ENCODE assay signal across 28 cellular contexts in the genomic region with DNA sequence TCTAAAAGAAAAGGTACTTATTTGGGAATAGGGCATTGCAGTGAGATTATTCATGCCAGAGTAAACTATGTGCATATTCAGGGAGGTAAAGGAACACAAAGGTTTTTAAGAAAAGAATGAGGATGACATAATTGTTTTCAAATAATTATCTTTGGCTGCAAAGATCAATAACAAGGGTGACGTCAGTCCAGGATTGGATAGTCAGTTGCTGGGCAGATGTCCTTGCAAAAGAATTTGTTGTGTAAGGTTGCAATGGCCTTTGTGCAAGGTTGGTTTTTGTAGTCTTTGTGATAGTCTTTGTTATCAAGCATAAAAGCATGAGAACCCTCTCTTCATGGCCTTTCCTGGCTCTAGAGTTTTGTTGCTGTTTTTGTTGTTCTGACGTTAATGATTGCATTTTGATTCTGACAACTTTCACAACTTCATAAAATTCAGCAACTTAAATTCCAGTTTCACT. TPM values are rescaled to one million over a fixed set of nuclear protein-coding genes. Genes with fewer than 3 reads are reported as not detected.
DNase-seq lines count a peak whose midpoint lies in the region; ATAC-seq, FAIRE-seq and TF ChIP-seq lines count a peak whose summit lies in the region.
"Had no signal": no experiment of that assay in that cellular context is flagged by ENCODE, and none has a peak within 500 bp of the region (broad histone marks: within the 10 kb centered on the region; RNA-seq: fewer than 3 reads in every experiment).

No MANE protein-coding gene starts in this region.

- no peak overlapping the region for H4K8ac ChIP-seq in IMR-90 (ENCODE audit: low read depth in 2 of 2, low read length in 2 of 2)

- H2AK9ac ChIP-seq in IMR-90 (replicated peaks; ENCODE audit: low read depth, low read length, poor library complexity) = no peak overlapping the region

- TF ChIP-seq CTCF in IMR-90 (conservative IDR thresholded peaks at IDR 0.05; ENCODE audit: low read depth, low read length) (no peak), K562 (IDR thresholded peaks at IDR 0.05 in 2 of 3, conservative IDR thresholded peaks at IDR 0.05 in 1 of 3; ENCODE audit: insufficient read depth in 2 of 3, low read depth in 1 of 3, low read length in 3 of 3) (no peak), liver (IDR thresholded peaks at IDR 0.05; ENCODE audit: low read depth, low read length, missing input control) (no peak)

- H4K20me1 ChIP-seq in GM23248 (ENCODE audit: insufficient read depth) = no peaks in the 10 kb centered on the region
- H4K20me1 ChIP-seq in IMR-90 (ENCODE audit: insufficient read depth, low read length) = no peaks in the 10 kb centered on the region
- H4K20me1 ChIP-seq in K562 (replicated peaks; ENCODE audit: control insufficient read depth, insufficient read depth, low read length) = no peaks in the 10 kb centered on the region
- H4K20me1 ChIP-seq: BLaER1 had no signal

- H3K4me2 ChIP-seq in GM23248 (ENCODE audit: unreplicated experiment) = no peak overlapping the region
- H3K4me2 ChIP-seq in IMR-90 (ENCODE audit: low read depth, low read length) = no peak overlapping the region
- no peak overlapping the region for H3K4me2 ChIP-seq in K562 (ENCODE audit: insufficient read depth, low read length)
- H3K4me2 ChIP-seq: BLaER1, hepatocyte had no signal

- no peak overlapping the region for H3K4ac ChIP-seq in IMR-90 (ENCODE audit: low read depth, low read length)

- H3K36me3 ChIP-seq in GM23248 (ENCODE audit: low read depth) (no peaks in the 10 kb centered on the region), IMR-90 (ENCODE audit: control insufficient read depth, insufficient read depth, low read length) (no peaks in the 10 kb centered on the region), K562 (ENCODE audit: control insufficient read depth, insufficient read depth, low read length) (no peaks in the 10 kb centered on the region), liver (ENCODE audit: control insufficient read depth in 4 of 4, insufficient read depth in 3 of 4, low read depth in 1 of 4, low read length in 3 of 4) (no peaks in the 10 kb centered on the region)
- H3K36me3 ChIP-seq: BLaER1, brain microvascular endothelial cell, ovary, transverse colon had no signal

- H3K23ac ChIP-seq in IMR-90 (ENCODE audit: low read depth, low read length) = no peak overlapping the region

- no peak overlapping the region; the same call in 1 of the 2 replicates for H3K56ac ChIP-seq in IMR-90 (ENCODE audit: extremely low read depth, insufficient read depth, low read length)

- ATAC-seq in IMR-90 (ENCODE audit: low read depth) (no peak), K562 (no peak), HG02970 (IDR thresholded peaks at IDR 0.05; ENCODE audit: low FRiP score, unreplicated experiment) (no peak)
- ATAC-seq: activated CD4-positive, alpha-beta T cell treated with anti-CD3 and anti-CD28 coated beads for 36 hours; activated CD8-positive, alpha-beta T cell treated with anti-CD3 and anti-CD28 coated beads for 36 hours; activated T-helper 17 cell treated with anti-CD3 and anti-CD28 coated beads, Interleukin-2, amount 50 U/mL, for 72 hours; left cardiac atrium; natural killer cell treated with Interleukin-12 subunit alpha and Interleukin-12 subunit beta and Interleukin-15 and Interleukin-18, amount 100 ng/mL, for 72 hours; stimulated activated memory B cell treated with anti-CD40 and anti-IgM and Interleukin-4, amounts not matched to agents 10 μg/mL and 1 μg/mL and 100 μg/mL, for 72 hours had no signal

- H3K27ac ChIP-seq in GM23248 (no peak overlapping the region), IMR-90 (ENCODE audit: insufficient read depth, low read length) (no peak overlapping the region), K562 (ENCODE audit: extremely low read depth, low read depth, low read length) (no peak overlapping the region), liver (ENCODE audit: low read depth in 1 of 2, low read length in 2 of 2) (peak overlapping the region in 1 of 2 donors; percentile 10)
- H3K27ac ChIP-seq: BLaER1, brain microvascular endothelial cell, hepatocyte, ovary, transverse colon had no signal

- H2BK20ac ChIP-seq in IMR-90 (ENCODE audit: low read depth, low read length) = no peak overlapping the region

- FAIRE-seq in K562 (lab: Jason Lieb, UNC) (no peak), H54 (lab: Jason Lieb, UNC) (no peak)
- FAIRE-seq: endothelial cell of umbilical vein, GM12891 had no signal

- no peak overlapping the region for H3K14ac ChIP-seq in IMR-90 (replicated peaks; ENCODE audit: low read depth, low read length)

- H2AFZ ChIP-seq in GM23248 = no peak overlapping the region
- no peak overlapping the region for H2AFZ ChIP-seq in IMR-90 (replicated peaks; ENCODE audit: low read length, poor library complexity)
- H2AFZ ChIP-seq in K562 (ENCODE audit: low read depth, low read length) = no peak overlapping the region
- H2AFZ ChIP-seq: hepatocyte had no signal

- WGBS in GM23248 (ENCODE audit: low coverage in 1 of 2, low lambda C conversion rate in 2 of 2, missing lambda C conversion rate in 2 of 2), 2 experiments = 26 to 44% methylated on average over 2 of the region's 2 CpGs
- WGBS in IMR-90 (ENCODE audit: extremely low coverage in 2 of 2, insufficient read length in 1 of 2), 2 experiments = 60% methylated on average over 1 of the region's 2 CpGs; no CpG with 5 or more reads in 1 of the 2 experiments
- WGBS in K562 (ENCODE audit: insufficient coverage, low coverage, missing lambda C conversion rate) = 10% methylated on average over 2 of the region's 2 CpGs
- WGBS in liver = 53% methylated on average over 2 of the region's 2 CpGs

- H3K79me2 ChIP-seq in GM23248 (ENCODE audit: insufficient read depth) (no peaks in the 10 kb centered on the region), K562 (ENCODE audit: control insufficient read depth, insufficient read depth, low read length) (no peaks in the 10 kb centered on the region)
- H3K79me2 ChIP-seq: hepatocyte had no signal

- H3K9me3 ChIP-seq in GM23248 (ENCODE audit: low read depth) (no peaks in the 10 kb centered on the region), IMR-90 (ENCODE audit: control insufficient read depth, insufficient read depth, low read length) (no peaks in the 10 kb centered on the region), K562 (replicated peaks; ENCODE audit: control insufficient read depth, insufficient read depth, low read depth, low read length) (no peaks in the 10 kb centered on the region), liver (ENCODE audit: control insufficient read depth in 4 of 4, low read length in 3 of 4) (no peaks in the 10 kb centered on the region)
- H3K9me3 ChIP-seq: BLaER1, ovary, transverse colon had no signal

- TF ChIP-seq POLR2A in IMR-90 (IDR thresholded peaks at IDR 0.05; ENCODE audit: low read depth, low read length) (no peak), K562 (conservative IDR thresholded peaks at IDR 0.05) (no peak), erythroblast (IDR thresholded peaks at IDR 0.05; ENCODE audit: low read length) (no peak), H54 (IDR thresholded peaks at IDR 0.05; ENCODE audit: low read depth, low read length) (no peak)

- H3K9me1 ChIP-seq in IMR-90 (ENCODE audit: insufficient read depth, low read length) = no peaks in the 10 kb centered on the region
- no peaks in the 10 kb centered on the region for H3K9me1 ChIP-seq in K562 (ENCODE audit: control insufficient read depth, insufficient read depth, low read length)

- POLR2A ChIA-PET in IMR-90 (lab: Charles Lee; ENCODE audit: unreplicated experiment) = no interaction called here
- POLR2A ChIA-PET in K562 (lab: Yijun Ruan, JAX) = interaction anchor here (0.7 kb wide), 1 partner anchor 9 kb away, joined by 3 read pairs; no protein-coding TSS in a partner anchor

- CTCF ChIA-PET in IMR-90 (lab: Yijun Ruan, JAX) (no interaction called here), K562 (lab: Yijun Ruan, JAX; ENCODE audit: low intra/inter-chr PET ratio) (no interaction called here)

- no peak overlapping the region for H2BK5ac ChIP-seq in IMR-90 (ENCODE audit: low read depth, low read length, poor library complexity, severe bottlenecking)

- peak; percentile 39 for DNase-seq in GM23248
- DNase-seq in IMR-90 = no peak
- DNase-seq in K562 (ENCODE audit: extremely low read depth in 1 of 4, low spot score in 3 of 4) = no peak
- DNase-seq in erythroblast (lab: John Stamatoyannopoulos, UW) = no peak
- DNase-seq in H54 (ENCODE audit: insufficient read length, low spot score) = no peak
- DNase-seq: activated CD4-positive, alpha-beta T cell treated with anti-CD3 and anti-CD28 coated beads for 36 hours; activated CD8-positive, alpha-beta memory T cell treated with anti-CD3 and anti-CD28 coated beads, Interleukin-2, amount 50 U/mL, for 48 hours; activated CD8-positive, alpha-beta T cell treated with anti-CD3 and anti-CD28 coated beads for 36 hours; activated naive CD4-positive, alpha-beta T cell treated with anti-CD3 and anti-CD28 coated beads, Interleukin-2, amount 50 U/mL, for 16 hours; amniotic stem cell; brain microvascular endothelial cell; cerebellar nuclear complex; DMS153; left cardiac atrium; mammary epithelial cell; NCI-H1436 treated with DMSO at 0.1 percent for 48 hours; NCI-H446 treated with DMSO at 0.1 percent for 48 hours; ovary; transverse colon had no signal

- no peak for TF ChIP-seq EP300 in K562 (IDR thresholded peaks at IDR 0.05; ENCODE audit: low read length)

- intact Hi-C loops in IMR-90 (cut with micrococcal nuclease) (no loop called here), K562 (cut with micrococcal nuclease) (loop anchor here (10.0 kb wide), 1 partner anchor 135 kb away; no protein-coding TSS in a partner anchor)

- no peak for TF ChIP-seq RAD21 in IMR-90 (IDR thresholded peaks at IDR 0.05; ENCODE audit: low read length)
- TF ChIP-seq RAD21 in K562 (CRISPR knock-in tag; conservative IDR thresholded peaks at IDR 0.05 in 1 of 2, IDR thresholded peaks at IDR 0.05 in 1 of 2) = no peak
- TF ChIP-seq RAD21 in liver (IDR thresholded peaks at IDR 0.05) = peak; percentile 31 to 51

- H2AK5ac ChIP-seq in IMR-90 (ENCODE audit: low read depth, low read length) = no peak overlapping the region

- H3K4me3 ChIP-seq in GM23248 (no peak overlapping the region), IMR-90 (ENCODE audit: insufficient read depth, low read depth, low read length) (no peak overlapping the region), K562 (no peak overlapping the region), liver (ENCODE audit: low read depth in 1 of 3, low read length in 3 of 3) (no peak overlapping the region)
- H3K4me3 ChIP-seq: BLaER1, hepatocyte, ovary, transverse colon had no signal

- H3K9ac ChIP-seq in GM23248 = no peak overlapping the region
- H3K9ac ChIP-seq in IMR-90 (ENCODE audit: low read depth, low read length) = no peak overlapping the region
- no peak overlapping the region for H3K9ac ChIP-seq in K562 (ENCODE audit: insufficient read depth in 1 of 2, low read depth in 2 of 2, low read length in 2 of 2)
- no peak overlapping the region for H3K9ac ChIP-seq in liver (ENCODE audit: low read depth in 1 of 2, low read length in 2 of 2)
- H3K9ac ChIP-seq: BLaER1 had no signal

- in situ Hi-C loops in GM23248 (cut with MboI) = no loop called here
- in situ Hi-C loops in IMR-90 (cut with MboI; ENCODE audit: low sequenced_read_pairs) = no loop called here
- in situ Hi-C loops in K562 (cut with MboI) = no loop called here

- H3K27me3 ChIP-seq in GM23248 (replicated peaks; ENCODE audit: insufficient read depth) (no peaks in the 10 kb centered on the region), IMR-90 (ENCODE audit: control insufficient read depth, insufficient read depth, low read length) (no peaks in the 10 kb centered on the region), K562 (ENCODE audit: control insufficient read depth in 2 of 2, insufficient read depth in 2 of 2, low read length in 2 of 2) (no peaks in the 10 kb centered on the region), liver (ENCODE audit: control insufficient read depth in 4 of 4, insufficient read depth in 4 of 4, low read length in 3 of 4) (no peaks in the 10 kb centered on the region)
- H3K27me3 ChIP-seq: BLaER1, brain microvascular endothelial cell, hepatocyte, ovary, transverse colon had no signal

- no peak overlapping the region for H3K18ac ChIP-seq in IMR-90 (ENCODE audit: low read depth, low read length)

- H3K4me1 ChIP-seq in GM23248 (ENCODE audit: insufficient read depth) = no peaks in the 10 kb centered on the region
- H3K4me1 ChIP-seq in IMR-90 (ENCODE audit: control insufficient read depth, insufficient read depth, low read length) = no peaks in the 10 kb centered on the region
- no peaks in the 10 kb centered on the region; a peak in 1 of 5 replicates for H3K4me1 ChIP-seq in K562 (replicated peaks in 1 of 2; ENCODE audit: control insufficient read depth in 2 of 2, insufficient read depth in 2 of 2, low read length in 2 of 2)
- no peaks in the 10 kb centered on the region for H3K4me1 ChIP-seq in liver (ENCODE audit: control insufficient read depth in 4 of 4, insufficient read depth in 4 of 4, low read length in 3 of 4)
- H3K4me1 ChIP-seq: BLaER1, transverse colon had no signal

- dilution Hi-C loops in IMR-90 (cut with HindIII; ENCODE audit: low sequenced_read_pairs, unreplicated experiment) = no loop called here

- BruUV-seq in IMR-90 (replicated peaks; lab: Mats Ljungman, UMichigan) (no TSS peak), K562 (replicated peaks; lab: Mats Ljungman, UMichigan) (no TSS peak)

- no peak overlapping the region for H2BK15ac ChIP-seq in IMR-90 (ENCODE audit: low read depth, low read length)

- H4K5ac ChIP-seq in IMR-90 (ENCODE audit: low read depth, low read length) = no peak overlapping the region

- H3K9me2 ChIP-seq in GM23248 (ENCODE audit: insufficient read depth) = no peaks in the 10 kb centered on the region

- H3F3A ChIP-seq in GM23248 (ENCODE audit: insufficient read depth) = peaks cover 15% of the 10 kb centered on the region

- no peaks in the 10 kb centered on the region for H3K79me1 ChIP-seq in IMR-90 (ENCODE audit: low read depth in 1 of 2, low read length in 2 of 2)

- H2BK120ac ChIP-seq in IMR-90 (ENCODE audit: low read depth, low read length) = no peak overlapping the region

- no peak overlapping the region for H4K91ac ChIP-seq in IMR-90 (ENCODE audit: insufficient read depth, low read depth, low read length)

RNA-seq across cellular contexts. Expression of a gene that starts 17.7 kb away (rescaled TPM):
- 24.9 and 31.4 TPM in 2 replicates for total RNA-seq in GM23248 (2014; rRNA removed; shearing (Covaris generic))
- polyA plus RNA-seq in GM23248 (2016; fragmentation: Nextera tagmentation; extraction: Ambion mirVana) = 133 and 138 TPM in 2 replicates
- 53.1 and 60.0 TPM in 2 replicates for total RNA-seq in IMR-90 (2012; rRNA removed)
- 16.2 and 31.2 TPM in 2 replicates for polyA plus RNA-seq in IMR-90 (2012; rRNA removed)
- 1.1 and 3.1 TPM in 2 replicates for polyA plus RNA-seq in IMR-90 (2012; cell fraction: cytosol; rRNA removed)
- 1.3 and 21.9 TPM in 2 replicates for polyA plus RNA-seq in IMR-90 (2012; cell fraction: nucleus; rRNA removed; ENCODE audit: low replicate concordance)
- total RNA-seq in K562 (2011; cell fraction: chromatin; rRNA removed; ENCODE audit: low replicate concordance) = 10.0 and 28.1 TPM in 2 replicates
- total RNA-seq in K562 (2011; cell fraction: nucleolus; rRNA removed) = 10.7 and 10.8 TPM in 2 replicates
- total RNA-seq in K562 (2011; cell fraction: nucleoplasm; rRNA removed) = 15.0 and 29.0 TPM in 2 replicates
- total RNA-seq in K562 (2014; rRNA removed) = 13.1 and 14.6 TPM in 2 replicates
- total RNA-seq in K562 (2014; rRNA removed; fragmentation: Illumina TruSeq; extraction: Trizol) = 10.0 and 12.7 TPM in 2 replicates
- 9.7 and 10.3 TPM in 2 replicates for total RNA-seq in K562 (2015; rRNA removed; fragmentation: Illumina TruSeq; extraction: Trizol)
- 60.9 and 62.7 TPM in 2 replicates for total RNA-seq in K562 (2021)
- 17.1 and 17.9 TPM in 2 replicates for polyA plus RNA-seq in K562 (2011; rRNA removed)
- 1.9 and 10.8 TPM in 2 replicates for polyA plus RNA-seq in K562 (2011; cell fraction: cytosol; rRNA removed)
- polyA plus RNA-seq in K562 (2011; cell fraction: nucleus; rRNA removed) = 6.9 and 10.5 TPM in 2 replicates
- polyA plus RNA-seq in K562 (2012) = 41.6 and 51.3 TPM in 2 replicates
- polyA plus RNA-seq in K562 (2014; fragmentation: Illumina TruSeq; extraction: Trizol) = 57.0 and 67.5 TPM in 2 replicates
- polyA plus RNA-seq in K562 (2014; fragmentation: Nextera tagmentation; extraction: Ambion mirVana) = 10 to 100 TPM in 1 of 2 experiments, 1 to 10 TPM in 1; 3.7 to 13.6 TPM
- 12.4 and 12.9 TPM in 2 replicates for polyA plus RNA-seq in K562 (2014; rRNA removed)
- 23.4 and 25.8 TPM in 2 replicates for polyA minus RNA-seq in K562 (2011; rRNA and poly(A)+ RNA removed)
- 24.8 and 25.0 TPM in 2 replicates for polyA minus RNA-seq in K562 (2011; cell fraction: cytosol; rRNA and poly(A)+ RNA removed)
- polyA minus RNA-seq in K562 (2011; cell fraction: nucleus; rRNA and poly(A)+ RNA removed) = 16.0 and 19.1 TPM in 2 replicates
- total RNA-seq in liver = 100 to 1,000 TPM; 190 to 237 TPM
- 100 to 1,000 TPM in 1 of 2 donors, 10 to 100 TPM in 1; 34.3 to 114 TPM for polyA plus RNA-seq in liver

RNA-seq across cellular contexts. Expression of a gene that starts 45.6 kb away (rescaled TPM):
- total RNA-seq in GM23248 (2014; rRNA removed; shearing (Covaris generic)) = 34.7 and 36.0 TPM in 2 replicates
- polyA plus RNA-seq in GM23248 (2016; fragmentation: Nextera tagmentation; extraction: Ambion mirVana) = 13.1 and 15.3 TPM in 2 replicates
- total RNA-seq in IMR-90 (2012; rRNA removed) = 27.8 and 46.9 TPM in 2 replicates
- 5.4 and 5.6 TPM in 2 replicates for polyA plus RNA-seq in IMR-90 (2012; rRNA removed)
- 1.0 and 1.2 TPM in 2 replicates for polyA plus RNA-seq in IMR-90 (2012; cell fraction: cytosol; rRNA removed)
- polyA plus RNA-seq in IMR-90 (2012; cell fraction: nucleus; rRNA removed; ENCODE audit: low replicate concordance) = 1.3 and 10.1 TPM in 2 replicates
- 21.5 and 99.1 TPM in 2 replicates for total RNA-seq in K562 (2011; cell fraction: chromatin; rRNA removed; ENCODE audit: low replicate concordance)
- total RNA-seq in K562 (2011; cell fraction: nucleolus; rRNA removed) = 30.0 and 37.5 TPM in 2 replicates
- 61.8 and 108 TPM in 2 replicates for total RNA-seq in K562 (2011; cell fraction: nucleoplasm; rRNA removed)
- 37.4 and 44.0 TPM in 2 replicates for total RNA-seq in K562 (2014; rRNA removed)
- 49.3 and 58.9 TPM in 2 replicates for total RNA-seq in K562 (2014; rRNA removed; fragmentation: Illumina TruSeq; extraction: Trizol)
- total RNA-seq in K562 (2015; rRNA removed; fragmentation: Illumina TruSeq; extraction: Trizol) = 49.8 and 51.2 TPM in 2 replicates
- total RNA-seq in K562 (2021) = 32.8 and 35.6 TPM in 2 replicates
- polyA plus RNA-seq in K562 (2011; rRNA removed) = 21.8 and 28.5 TPM in 2 replicates
- polyA plus RNA-seq in K562 (2011; cell fraction: cytosol; rRNA removed) = 5.0 and 8.2 TPM in 2 replicates
- 23.1 and 24.4 TPM in 2 replicates for polyA plus RNA-seq in K562 (2011; cell fraction: nucleus; rRNA removed)
- 18.3 and 19.4 TPM in 2 replicates for polyA plus RNA-seq in K562 (2012)
- 27.1 and 30.9 TPM in 2 replicates for polyA plus RNA-seq in K562 (2014; fragmentation: Illumina TruSeq; extraction: Trizol)
- 1 to 10 TPM; 8.1 to 8.6 TPM for polyA plus RNA-seq in K562 (2014; fragmentation: Nextera tagmentation; extraction: Ambion mirVana)
- polyA plus RNA-seq in K562 (2014; rRNA removed) = 16.7 and 21.6 TPM in 2 replicates
- polyA minus RNA-seq in K562 (2011; rRNA and poly(A)+ RNA removed) = 73.5 and 98.2 TPM in 2 replicates
- 28.0 and 30.5 TPM in 2 replicates for polyA minus RNA-seq in K562 (2011; cell fraction: cytosol; rRNA and poly(A)+ RNA removed)
- 45.8 and 84.0 TPM in 2 replicates for polyA minus RNA-seq in K562 (2011; cell fraction: nucleus; rRNA and poly(A)+ RNA removed)
- 10 to 100 TPM; 38.6 to 38.9 TPM for total RNA-seq in liver
- polyA plus RNA-seq in liver = 10 to 100 TPM in 1 of 2 donors, 1 to 10 TPM in 1; 7.7 to 11.7 TPM
